ENCODE assay signal across 1 cellular context in the genomic region with DNA sequence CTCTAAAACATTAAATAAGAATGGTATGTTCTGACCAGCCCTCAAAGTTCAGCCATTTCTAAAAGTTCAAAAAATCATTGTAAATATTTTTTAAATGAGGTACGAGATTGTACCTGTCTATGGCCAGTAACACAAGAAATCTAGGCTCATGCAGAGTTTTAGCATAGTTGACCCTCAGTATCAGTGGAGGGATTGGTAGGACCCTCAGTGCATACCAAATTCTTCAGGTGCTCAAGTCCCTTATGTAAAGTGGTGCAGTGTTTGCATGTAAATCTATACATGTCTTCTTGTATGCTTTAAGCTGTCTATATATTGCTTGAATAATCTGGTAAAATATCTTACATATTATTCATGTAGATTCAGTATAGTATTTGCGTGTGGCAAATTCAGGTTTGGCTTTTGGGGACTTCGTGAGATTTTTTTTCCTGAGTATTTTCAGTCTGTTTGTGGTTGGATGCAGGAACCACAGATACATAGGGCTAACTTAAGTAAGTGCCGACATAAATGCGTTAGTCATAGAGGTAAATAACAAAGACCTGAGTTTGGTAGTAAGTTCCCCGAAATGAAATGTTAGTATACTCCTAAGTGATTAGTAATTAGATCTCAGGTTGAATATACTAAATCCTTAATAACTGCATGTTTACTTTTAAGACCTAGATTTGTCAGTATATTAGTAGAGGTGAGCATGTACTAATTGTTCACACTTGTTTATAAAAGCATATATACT.
TF ChIP-seq lines count a peak whose summit lies in the region.

No MANE protein-coding gene starts in this region.

TF ChIP-seq in H1, 55 proteins besides CTCF, POLR2A, EP300 and RAD21 (continued from another document):
- no peak for TF ChIP-seq CHD7 (IDR thresholded peaks at IDR 0.05; ENCODE audit: insufficient replicate concordance, low read length)
- no peak for TF ChIP-seq TBP (IDR thresholded peaks at IDR 0.05; ENCODE audit: low read depth, low read length)
- no peak for TF ChIP-seq JUND (IDR thresholded peaks at IDR 0.05; ENCODE audit: low read length)
- TF ChIP-seq, protein P1, sequence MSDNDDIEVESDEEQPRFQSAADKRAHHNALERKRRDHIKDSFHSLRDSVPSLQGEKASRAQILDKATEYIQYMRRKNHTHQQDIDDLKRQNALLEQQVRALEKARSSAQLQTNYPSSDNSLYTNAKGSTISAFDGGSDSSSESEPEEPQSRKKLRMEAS (IDR thresholded peaks at IDR 0.05), result no peak
- TF ChIP-seq, protein P2, sequence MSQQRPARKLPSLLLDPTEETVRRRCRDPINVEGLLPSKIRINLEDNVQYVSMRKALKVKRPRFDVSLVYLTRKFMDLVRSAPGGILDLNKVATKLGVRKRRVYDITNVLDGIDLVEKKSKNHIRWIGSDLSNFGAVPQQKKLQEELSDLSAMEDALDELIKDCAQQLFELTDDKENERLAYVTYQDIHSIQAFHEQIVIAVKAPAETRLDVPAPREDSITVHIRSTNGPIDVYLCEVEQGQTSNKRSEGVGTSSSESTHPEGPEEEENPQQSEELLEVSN (IDR thresholded peaks at IDR 0.05), result no peak
- TF ChIP-seq SP4 (IDR thresholded peaks at IDR 0.05; ENCODE audit: low read length), result 0 out of 2 replicates have a peak, but pooled peaks have one; percentile 64
- TF ChIP-seq POLR2AphosphoS5 (IDR thresholded peaks at IDR 0.05; ENCODE audit: low read depth, low read length), result peak; percentile 98
- 0 out of 2 replicates have a peak, but pooled peaks have one; percentile 2 for TF ChIP-seq CHD2 (IDR thresholded peaks at IDR 0.05; ENCODE audit: low read length)
- TF ChIP-seq HDAC6 (IDR thresholded peaks at IDR 0.05; ENCODE audit: low read depth, low read length), result no peak
- no peak for TF ChIP-seq SIX5 (IDR thresholded peaks at IDR 0.05; ENCODE audit: low read depth, low read length)
- no peak for TF ChIP-seq CREB1 (IDR thresholded peaks at IDR 0.05)
- TF ChIP-seq ASH2L (IDR thresholded peaks at IDR 0.05; ENCODE audit: low read length), result no peak
- no peak for TF ChIP-seq GTF2F1 (IDR thresholded peaks at IDR 0.05; ENCODE audit: borderline replicate concordance, low read depth, low read length)
- no peak for TF ChIP-seq SP1 (IDR thresholded peaks at IDR 0.05; ENCODE audit: low read depth, low read length)
- no peak for TF ChIP-seq TEAD4 (IDR thresholded peaks at IDR 0.05; ENCODE audit: low read depth, low read length)
- 0 out of 2 replicates have a peak, but pooled peaks have one; percentile 43 for TF ChIP-seq ATF2 (IDR thresholded peaks at IDR 0.05; ENCODE audit: low read length)
- no peak for TF ChIP-seq CBX8 (IDR thresholded peaks at IDR 0.05; ENCODE audit: borderline replicate concordance, low read depth, low read length)
